ENCODE assay signal across 1 cellular context in genomic region chr9:126692759-126693427, GRCh38.
TF ChIP-seq lines count a peak whose summit lies in the region.

No MANE protein-coding gene starts in this region.

TF ChIP-seq in H1, 55 proteins besides CTCF, POLR2A, EP300 and RAD21:
- TF ChIP-seq ASH2L (IDR thresholded peaks at IDR 0.05; ENCODE audit: low read length) (no peak), SP2 (IDR thresholded peaks at IDR 0.05; ENCODE audit: low read length) (no peak), SRF (IDR thresholded peaks at IDR 0.05; ENCODE audit: low read depth, low read length) (no peak)
